ENCODE assay signal across 8 cellular contexts in the genomic region with DNA sequence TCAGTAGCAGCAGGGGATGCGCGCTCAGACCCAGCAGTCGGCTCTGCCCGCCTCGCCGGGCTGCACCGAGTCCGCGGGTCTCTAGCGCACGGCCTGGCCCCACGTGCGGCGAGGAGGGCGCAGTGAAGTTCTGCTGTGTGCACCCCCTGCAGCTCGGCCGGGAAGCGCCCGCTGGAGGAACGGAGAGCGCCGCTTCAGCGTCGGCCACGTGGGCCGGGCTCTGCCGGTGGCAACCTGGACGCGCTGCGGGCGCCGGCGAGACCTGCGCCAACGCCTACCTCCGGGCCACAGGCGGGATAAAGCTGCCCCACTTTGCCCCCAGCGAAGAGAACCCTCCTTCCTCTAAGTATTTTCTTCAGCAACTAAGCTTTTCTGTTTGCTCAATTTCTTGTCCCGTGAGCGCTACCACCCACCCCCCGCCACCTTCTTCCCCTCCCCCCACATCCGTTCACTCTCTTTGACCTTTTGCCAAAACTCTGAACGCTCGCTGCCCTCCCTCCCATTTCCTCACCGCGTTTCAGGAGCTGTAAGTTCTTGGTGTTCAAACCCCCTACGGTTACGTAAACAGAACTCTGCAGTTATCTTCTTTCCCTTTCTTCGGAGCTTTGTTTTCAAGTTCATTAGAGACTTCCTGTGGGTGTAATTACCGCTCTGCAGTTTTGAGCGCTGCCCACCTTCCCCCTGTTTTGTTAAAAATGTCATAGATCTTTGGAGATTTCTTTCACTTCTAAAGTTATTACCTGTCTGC. TPM values are rescaled to one million over a fixed set of nuclear protein-coding genes. Genes with fewer than 3 reads are reported as not detected.
DNase-seq lines count a peak whose midpoint lies in the region; ATAC-seq and TF ChIP-seq lines count a peak whose summit lies in the region.

No MANE protein-coding gene starts in this region.

- intact Hi-C loops in activated CD4-positive, alpha-beta T cell treated with anti-CD3 and anti-CD28 coated beads, Interleukin-2, amount 10 ng/mL, durations not matched to agents 24 days and 14 days (cut with micrococcal nuclease): loop anchor here (5.0 kb wide), 2 partner anchors 186 to 244 kb away; partner anchors contain the start of gene CCDC138
- intact Hi-C loops in dorsolateral prefrontal cortex (cut with DNase I): no loop called here

- peaks cover 4% of the 10 kb centered on the region; the same call in 1 of the 2 replicates for H3K9me3 ChIP-seq in AG04450 (ENCODE audit: control insufficient read depth, insufficient read depth, low read length)
- no peaks in the 10 kb centered on the region for H3K9me3 ChIP-seq in Loucy (ENCODE audit: insufficient read depth, low read depth, low read length)
- peaks cover 10% of the 10 kb centered on the region for H3K9me3 ChIP-seq in mesodermal cell (ENCODE audit: control insufficient read depth, low read length)

- peak overlapping the region; percentile 75 for H3K9ac ChIP-seq in Loucy (ENCODE audit: low read depth, low read length, poor library complexity, severe bottlenecking)

- H3K4me2 ChIP-seq in Loucy (ENCODE audit: low read depth, low read length, poor library complexity, severe bottlenecking): peak overlapping the region; percentile 83

- DNase-seq in AG04450 (ENCODE audit: low read depth, low spot score) (no peak), dorsolateral prefrontal cortex (peak in 2 of 10 donors; percentile 14 to 49), SHP77 (lab: John Stamatoyannopoulos, UW) (no peak)
- DNase-seq in activated CD4-positive, alpha-beta T cell treated with anti-CD3 and anti-CD28 coated beads, Interleukin-2, amount 10 ng/mL, durations not matched to agents 24 days and 14 days: peak; percentile 89
- peak; percentile 18 for DNase-seq in stimulated activated CD8-positive, alpha-beta memory T cell treated with anti-CD3 and anti-CD28 coated beads, Interleukin-15, amount 100 ng/mL, for 24 hours (ENCODE audit: low read depth)

- H3K27me3 ChIP-seq in AG04450 (ENCODE audit: control insufficient read depth, insufficient read depth, low read length) (peaks cover 44% of the 10 kb centered on the region), Loucy (ENCODE audit: insufficient read depth, low read length, poor library complexity, severe bottlenecking) (no peaks in the 10 kb centered on the region), dorsolateral prefrontal cortex (peaks cover 0 to 25% (median 0%) of the 10 kb centered on the region in 45 donors)

- H3F3A ChIP-seq in Loucy (ENCODE audit: low read depth): peaks cover 9% of the 10 kb centered on the region; the same call in 1 of the 2 replicates

- H3K36me3 ChIP-seq in Loucy (ENCODE audit: insufficient read depth, low read length): no peaks in the 10 kb centered on the region
- H3K36me3 ChIP-seq in mesodermal cell (ENCODE audit: control insufficient read depth, insufficient read depth, low read length): no peaks in the 10 kb centered on the region

- no peaks in the 10 kb centered on the region for H4K20me1 ChIP-seq in Loucy (ENCODE audit: insufficient read depth, low read length, poor library complexity, severe bottlenecking)

- TF ChIP-seq CTCF in AG04450 (IDR thresholded peaks at IDR 0.05; ENCODE audit: low read depth, low read length): no peak
- peak; percentile 23; the same call in 1 of the 2 replicates for TF ChIP-seq CTCF in Loucy (conservative IDR thresholded peaks at IDR 0.05; ENCODE audit: low read length)
- TF ChIP-seq CTCF in dorsolateral prefrontal cortex (IDR thresholded peaks at IDR 0.05 in 54 of 56, conservative IDR thresholded peaks at IDR 0.05 in 2 of 56; ENCODE audit: low read depth in 1 of 56, partially characterized antibody in 56 of 56): peak in 1 of 56 donors; percentile 12

- peaks cover 3% of the 10 kb centered on the region for H3K36me3 Mint-ChIP-seq in activated CD4-positive, alpha-beta T cell treated with anti-CD3 and anti-CD28 coated beads, Interleukin-2, amount 10 ng/mL, durations not matched to agents 24 days and 14 days (ENCODE audit: low read depth)

- peak; percentile 53 for ATAC-seq in GM19328 (IDR thresholded peaks at IDR 0.05; ENCODE audit: unreplicated experiment)

- 1% methylated on average over 43 to 45 of the region's 51 CpGs for WGBS in mesodermal cell (ENCODE audit: insufficient coverage in 2 of 2), 2 experiments

- H3K9me3 Mint-ChIP-seq in activated CD4-positive, alpha-beta T cell treated with anti-CD3 and anti-CD28 coated beads, Interleukin-2, amount 10 ng/mL, durations not matched to agents 24 days and 14 days: peaks cover 4% of the 10 kb centered on the region

- CTCF ChIA-PET in AG04450 (lab: Charles Lee): interaction anchor here (0.6 kb wide), 1 partner anchor 43 kb away, joined by 3 read pairs; no protein-coding TSS in a partner anchor

- H3K4me3 ChIP-seq in AG04450 (ENCODE audit: low read depth, low read length) (peak overlapping the region; percentile 50), Loucy (ENCODE audit: low read length, poor library complexity, severe bottlenecking) (peak overlapping the region; percentile 75), dorsolateral prefrontal cortex (peak overlapping the region; percentile 12 to 69 (median 51)), mesodermal cell (ENCODE audit: extremely low read depth, insufficient read depth, low read length, poor library complexity, severe bottlenecking) (peak overlapping the region; percentile 37)

- H3K4me3 Mint-ChIP-seq in activated CD4-positive, alpha-beta T cell treated with anti-CD3 and anti-CD28 coated beads, Interleukin-2, amount 10 ng/mL, durations not matched to agents 24 days and 14 days: peak overlapping the region; percentile 92

- H3K4me1 ChIP-seq in Loucy (ENCODE audit: insufficient read depth, low read length, poor library complexity, severe bottlenecking) (peaks cover 31% of the 10 kb centered on the region), mesodermal cell (ENCODE audit: control insufficient read depth, insufficient read depth, low read length, poor library complexity, severe bottlenecking) (peaks cover 2% of the 10 kb centered on the region)

- H3K9me2 ChIP-seq in Loucy (replicated peaks; ENCODE audit: low read depth, low read length): no peaks in the 10 kb centered on the region

- H3K79me2 ChIP-seq in Loucy (ENCODE audit: insufficient read depth, low read length): no peaks in the 10 kb centered on the region

- H3K4me1 Mint-ChIP-seq in activated CD4-positive, alpha-beta T cell treated with anti-CD3 and anti-CD28 coated beads, Interleukin-2, amount 10 ng/mL, durations not matched to agents 24 days and 14 days: peaks cover 34% of the 10 kb centered on the region

- POLR2A ChIA-PET in AG04450 (lab: Yijun Ruan, JAX): no interaction called here

- no peaks in the 10 kb centered on the region for H3K27me3 Mint-ChIP-seq in activated CD4-positive, alpha-beta T cell treated with anti-CD3 and anti-CD28 coated beads, Interleukin-2, amount 10 ng/mL, durations not matched to agents 24 days and 14 days

- peak overlapping the region; percentile 95 for H3K27ac Mint-ChIP-seq in activated CD4-positive, alpha-beta T cell treated with anti-CD3 and anti-CD28 coated beads, Interleukin-2, amount 10 ng/mL, durations not matched to agents 24 days and 14 days

- no peak overlapping the region for H3K27ac ChIP-seq in AG04450 (ENCODE audit: low read depth, low read length)
- no peak overlapping the region for H3K27ac ChIP-seq in dorsolateral prefrontal cortex
- H3K27ac ChIP-seq in mesodermal cell (ENCODE audit: low read depth, low read length, severe bottlenecking): peak overlapping the region; percentile 51

- H2AFZ ChIP-seq in Loucy (ENCODE audit: low read length): peak overlapping the region; percentile 81

RNA-seq across cellular contexts. Expression of gene EDAR, which starts 42.6 kb away (rescaled TPM):
- polyA plus RNA-seq in AG04450 (2011; rRNA removed): not detected in 2 replicates
- not detected in 2 replicates for polyA minus RNA-seq in AG04450 (2011; rRNA and poly(A)+ RNA removed)
- total RNA-seq in activated CD4-positive, alpha-beta T cell treated with anti-CD3 and anti-CD28 coated beads, Interleukin-2, amount 10 ng/mL, durations not matched to agents 24 days and 14 days: 0.56 and 0.62 TPM in 2 replicates
- total RNA-seq in dorsolateral prefrontal cortex: under 1 TPM in 9 of 120 experiments, not detected in 111; 0.10 to 0.23 (median 0.15) TPM
- 0.07 TPM for polyA plus RNA-seq in mesodermal cell (2013, experiment 1 of 2)
- polyA plus RNA-seq in mesodermal cell (2013, experiment 2 of 2): 0.05 TPM

Comparison
In these comparisons a context has a peak if more than half of its experiments do, and no peak if none do; other contexts are left out.
1. DNase-seq: peak in activated CD4-positive, alpha-beta T cell treated with anti-CD3 and anti-CD28 coated beads, Interleukin-2, amount 10 ng/mL, durations not matched to agents 24 days and 14 days (single experiment) and stimulated activated CD8-positive, alpha-beta memory T cell treated with anti-CD3 and anti-CD28 coated beads, Interleukin-15, amount 100 ng/mL, for 24 hours (single experiment); none in AG04450 (single experiment) and SHP77 (0 of 2).
2. Peak in every context shown above with its lines, with median percentiles within 50 percentile points of each other: H3K4me3 ChIP-seq.